ENCODE assay signal across 3 cellular contexts in genomic region chr5:157482702-157483101, GRCh38. TPM values are rescaled to one million over a fixed set of nuclear protein-coding genes. Genes with fewer than 3 reads are reported as not detected.
"Had no signal": no experiment of that assay in that cellular context is flagged by ENCODE, and none has a peak within 500 bp of the region (broad histone marks: within the 10 kb centered on the region; RNA-seq: fewer than 3 reads in every experiment).

No MANE protein-coding gene starts in this region.

RNA-seq across cellular contexts. Expression of gene NIPAL4, which starts 22.7 kb away (rescaled TPM):
- total RNA-seq: Peyer's patch, Right ventricle myocardium inferior, SJCRH30 had no signal
